ENCODE assay signal across 10 cellular contexts in the genomic region with DNA sequence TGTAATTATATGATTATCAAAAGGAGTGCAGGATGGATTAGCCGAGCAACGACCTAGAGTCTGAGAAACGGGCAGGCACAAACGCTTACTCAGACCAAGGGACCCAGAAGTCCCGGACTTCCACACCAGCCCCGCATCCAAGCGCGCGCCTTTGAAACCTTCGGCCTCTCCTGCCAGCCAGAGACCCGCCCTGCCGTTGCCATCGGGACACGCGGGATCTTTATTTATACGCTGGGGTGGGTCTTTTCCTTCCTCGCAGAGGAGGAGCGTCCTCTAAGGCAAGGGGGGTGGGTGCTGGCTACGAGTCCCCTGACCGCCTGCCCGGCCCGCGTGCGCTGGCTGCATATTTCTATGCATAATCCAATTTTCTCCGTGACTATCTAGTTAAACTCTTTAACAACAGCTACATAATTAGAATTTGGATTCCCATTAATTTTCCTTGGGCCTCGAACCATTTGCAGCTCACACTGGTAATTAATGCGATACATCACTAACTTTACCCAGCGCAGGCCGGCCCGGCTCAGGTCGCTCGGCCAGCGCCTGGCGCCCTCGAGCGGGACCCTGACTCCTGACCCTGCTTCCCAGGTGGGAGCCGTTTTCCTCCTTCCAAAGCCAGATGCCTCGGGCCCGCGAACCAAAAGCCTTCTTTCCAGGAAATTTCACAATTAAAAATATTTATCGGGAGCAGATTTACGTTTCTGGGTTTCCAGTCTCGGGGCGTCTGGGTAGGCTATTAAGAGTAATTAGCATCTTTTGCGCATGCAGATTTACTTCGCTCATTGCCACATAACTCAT. TPM values are rescaled to one million over a fixed set of nuclear protein-coding genes. Genes with fewer than 3 reads are reported as not detected.
DNase-seq lines count a peak whose midpoint lies in the region; ATAC-seq and TF ChIP-seq lines count a peak whose summit lies in the region.
"Had no signal": no experiment of that assay in that cellular context is flagged by ENCODE, and none has a peak within 500 bp of the region (broad histone marks: within the 10 kb centered on the region; RNA-seq: fewer than 3 reads in every experiment).

No MANE protein-coding gene starts in this region.

- peak overlapping the region; percentile 5; the same call in 1 of the 2 replicates for H3K4me3 ChIP-seq in H7 (ENCODE audit: insufficient read depth, low read depth, low read length)
- H3K4me3 ChIP-seq: SJSA1, tibial artery had no signal

- no peak overlapping the region for H3K4me3 Mint-ChIP-seq in T-helper 1 cell treated with Interleukin-12 subunit alpha and Interleukin-12 subunit beta and Interleukin-4 antibody, amounts not matched to agents 30 μg/mL and 1 μg/mL, for 36 hours
- peak overlapping the region; percentile 30 for H3K4me3 Mint-ChIP-seq in activated naive CD8-positive, alpha-beta T cell treated with anti-CD3 and anti-CD28 coated beads, Interleukin-2, amount 10 ng/mL, durations not matched to agents 7 days and 5 days
- H3K4me3 Mint-ChIP-seq in nephron progenitor cell: peak overlapping the region; percentile 66

- H3K27me3 Mint-ChIP-seq in T-helper 1 cell treated with Interleukin-12 subunit alpha and Interleukin-12 subunit beta and Interleukin-4 antibody, amounts not matched to agents 30 μg/mL and 1 μg/mL, for 36 hours (ENCODE audit: low read depth): peaks cover 97% of the 10 kb centered on the region
- peaks cover 81% of the 10 kb centered on the region for H3K27me3 Mint-ChIP-seq in activated naive CD8-positive, alpha-beta T cell treated with anti-CD3 and anti-CD28 coated beads, Interleukin-2, amount 10 ng/mL, durations not matched to agents 7 days and 5 days
- H3K27me3 Mint-ChIP-seq in nephron progenitor cell (ENCODE audit: low read depth, poor library complexity): peaks cover 100% of the 10 kb centered on the region

- H3K27me3 ChIP-seq in H7 (ENCODE audit: control insufficient read depth, insufficient read depth, low read length): peaks cover 90% of the 10 kb centered on the region

- POLR2A ChIA-PET in activated naive CD8-positive, alpha-beta T cell treated with anti-CD3 and anti-CD28 coated beads, Interleukin-2, amount 10 ng/mL, durations not matched to agents 7 days and 5 days (lab: Charles Lee): no interaction called here

- DNase-seq in T-helper 1 cell (no peak), H7 (peak; percentile 76), nephron progenitor cell (peak; percentile 20), NCI-H510A (lab: John Stamatoyannopoulos, UW) (no peak), nucleus accumbens (lab: John Stamatoyannopoulos, UW) (no peak)
- no peak for DNase-seq in activated naive CD8-positive, alpha-beta T cell treated with anti-CD3 and anti-CD28 coated beads, Interleukin-2, amount 10 ng/mL, durations not matched to agents 7 days and 5 days
- DNase-seq: tibial artery had no signal

- no peak for TF ChIP-seq CTCF in nephron progenitor cell (IDR thresholded peaks at IDR 0.05)

- no peaks in the 10 kb centered on the region for H3K36me3 Mint-ChIP-seq in T-helper 1 cell treated with Interleukin-12 subunit alpha and Interleukin-12 subunit beta and Interleukin-4 antibody, amounts not matched to agents 30 μg/mL and 1 μg/mL, for 36 hours (ENCODE audit: low read depth)
- H3K36me3 Mint-ChIP-seq in activated naive CD8-positive, alpha-beta T cell treated with anti-CD3 and anti-CD28 coated beads, Interleukin-2, amount 10 ng/mL, durations not matched to agents 7 days and 5 days: no peaks in the 10 kb centered on the region
- H3K36me3 Mint-ChIP-seq in nephron progenitor cell (ENCODE audit: low read depth): no peaks in the 10 kb centered on the region

- no peaks in the 10 kb centered on the region for H3K36me3 ChIP-seq in H7 (replicated peaks; ENCODE audit: control insufficient read depth, insufficient read depth, low read length)
- H3K36me3 ChIP-seq: SJSA1, tibial artery had no signal

- peak overlapping the region; percentile 72 for H3K27ac Mint-ChIP-seq in T-helper 1 cell treated with Interleukin-12 subunit alpha and Interleukin-12 subunit beta and Interleukin-4 antibody, amounts not matched to agents 30 μg/mL and 1 μg/mL, for 36 hours
- H3K27ac Mint-ChIP-seq in activated naive CD8-positive, alpha-beta T cell treated with anti-CD3 and anti-CD28 coated beads, Interleukin-2, amount 10 ng/mL, durations not matched to agents 7 days and 5 days: no peak overlapping the region
- H3K27ac Mint-ChIP-seq in nephron progenitor cell: no peak overlapping the region

- peaks cover 15% of the 10 kb centered on the region for H3K4me1 Mint-ChIP-seq in T-helper 1 cell treated with Interleukin-12 subunit alpha and Interleukin-12 subunit beta and Interleukin-4 antibody, amounts not matched to agents 30 μg/mL and 1 μg/mL, for 36 hours (ENCODE audit: low read depth)
- H3K4me1 Mint-ChIP-seq in activated naive CD8-positive, alpha-beta T cell treated with anti-CD3 and anti-CD28 coated beads, Interleukin-2, amount 10 ng/mL, durations not matched to agents 7 days and 5 days: peaks cover 19% of the 10 kb centered on the region
- H3K4me1 Mint-ChIP-seq in nephron progenitor cell: peaks cover 53% of the 10 kb centered on the region

- no peak for ATAC-seq in activated naive CD8-positive, alpha-beta T cell treated with anti-CD3 and anti-CD28 coated beads, Interleukin-2, amount 10 ng/mL, durations not matched to agents 7 days and 5 days (ENCODE audit: low read depth)
- no peak for ATAC-seq in HG02610 (IDR thresholded peaks at IDR 0.05; ENCODE audit: unreplicated experiment)

- no peaks in the 10 kb centered on the region for H3K9me3 Mint-ChIP-seq in T-helper 1 cell treated with Interleukin-12 subunit alpha and Interleukin-12 subunit beta and Interleukin-4 antibody, amounts not matched to agents 30 μg/mL and 1 μg/mL, for 36 hours
- no peaks in the 10 kb centered on the region for H3K9me3 Mint-ChIP-seq in activated naive CD8-positive, alpha-beta T cell treated with anti-CD3 and anti-CD28 coated beads, Interleukin-2, amount 10 ng/mL, durations not matched to agents 7 days and 5 days
- H3K9me3 Mint-ChIP-seq in nephron progenitor cell: no peaks in the 10 kb centered on the region

RNA-seq across cellular contexts. Expression of a gene that starts 12.4 kb away (rescaled TPM):
- not detected in 2 replicates for total RNA-seq in H7 (2014; rRNA removed; shearing (Covaris generic))
- total RNA-seq in activated naive CD8-positive, alpha-beta T cell treated with anti-CD3 and anti-CD28 coated beads, Interleukin-2, amount 10 ng/mL, durations not matched to agents 7 days and 5 days: not detected
- total RNA-seq: SJSA1 had no signal

Comparison
In these comparisons a context has a peak if more than half of its experiments do, and no peak if none do; other contexts are left out.
1. DNase-seq: peak in H7 (single experiment) and nephron progenitor cell (single experiment); none in T-helper 1 cell (0 of 5), activated naive CD8-positive, alpha-beta T cell treated with anti-CD3 and anti-CD28 coated beads, Interleukin-2, amount 10 ng/mL, durations not matched to agents 7 days and 5 days (single experiment), NCI-H510A (single experiment) and nucleus accumbens (0 of 56).